ENCODE assay signal across 11 cellular contexts in genomic region chr2:201220102-201220570, GRCh38. TPM values are rescaled to one million over a fixed set of nuclear protein-coding genes. Genes with fewer than 3 reads are reported as not detected.
A peak's percentile ranks its signal among the peaks of the same experiment; 100 is the strongest.
DNase-seq lines count a peak whose midpoint lies in the region; ATAC-seq, FAIRE-seq and TF ChIP-seq lines count a peak whose summit lies in the region.
"Had no signal": no experiment of that assay in that cellular context is flagged by ENCODE, and none has a peak within 500 bp of the region (broad histone marks: within the 10 kb centered on the region; RNA-seq: fewer than 3 reads in every experiment).

No MANE protein-coding gene starts in this region.

- ATAC-seq in left lobe of liver: peak; percentile 19
- no peak for ATAC-seq in HG03571 (IDR thresholded peaks at IDR 0.05; ENCODE audit: unreplicated experiment)
- ATAC-seq: Panc1 had no signal

- H3K27ac ChIP-seq in 22Rv1: peak overlapping the region; percentile 65

- DNase-seq in HT-29 (ENCODE audit: low spot score): peak; percentile 20
- DNase-seq in activated CD4-positive, alpha-beta T cell treated with anti-CD3 and anti-CD28 coated beads, Interleukin-2, amount 50 U/mL, for 4 hours: peak; percentile 43
- DNase-seq in left lobe of liver (ENCODE audit: low spot score): no peak
- no peak for DNase-seq in frontal cortex (ENCODE audit: low spot score in 2 of 2)
- no peak for DNase-seq in NCI-H187 treated with DMSO at 0.1 percent for 48 hours (lab: John Stamatoyannopoulos, UW)
- no peak for DNase-seq in activated CD8-positive, alpha-beta memory T cell treated with anti-CD3 and anti-CD28 coated beads, Interleukin-2, amount 50 U/mL, for 48 hours

- no peak for TF ChIP-seq CTCF in 22Rv1 (IDR thresholded peaks at IDR 0.05)

- FAIRE-seq in frontal cortex (lab: Jason Lieb, UNC): no peak
- FAIRE-seq: G401.6, keratinocyte had no signal

RNA-seq across cellular contexts. Expression of gene CASP10, which starts 37.2 kb away (rescaled TPM):
- 2.5 and 6.3 TPM in 2 replicates for total RNA-seq in HT-29 (2014; rRNA removed; shearing (Covaris generic))
- total RNA-seq in left lobe of liver (5.4 TPM), frontal cortex (2.4 TPM)

RNA-seq across cellular contexts. Expression of gene CASP8, which starts 40.2 kb away (rescaled TPM):
- 19.4 and 20.1 TPM in 2 replicates for total RNA-seq in HT-29 (2014; rRNA removed; shearing (Covaris generic))
- total RNA-seq in left lobe of liver (7.6 TPM), frontal cortex (1.6 TPM)

Comparison
In these comparisons a context has a peak if more than half of its experiments do, and no peak if none do; other contexts are left out.
1. DNase-seq: peak in HT-29 (single experiment) and activated CD4-positive, alpha-beta T cell treated with anti-CD3 and anti-CD28 coated beads, Interleukin-2, amount 50 U/mL, for 4 hours (2 of 2); none in left lobe of liver (single experiment), frontal cortex (0 of 2), NCI-H187 treated with DMSO at 0.1 percent for 48 hours (single experiment) and activated CD8-positive, alpha-beta memory T cell treated with anti-CD3 and anti-CD28 coated beads, Interleukin-2, amount 50 U/mL, for 48 hours (single experiment).